ENCODE assay signal across 24 cellular contexts in the genomic region with DNA sequence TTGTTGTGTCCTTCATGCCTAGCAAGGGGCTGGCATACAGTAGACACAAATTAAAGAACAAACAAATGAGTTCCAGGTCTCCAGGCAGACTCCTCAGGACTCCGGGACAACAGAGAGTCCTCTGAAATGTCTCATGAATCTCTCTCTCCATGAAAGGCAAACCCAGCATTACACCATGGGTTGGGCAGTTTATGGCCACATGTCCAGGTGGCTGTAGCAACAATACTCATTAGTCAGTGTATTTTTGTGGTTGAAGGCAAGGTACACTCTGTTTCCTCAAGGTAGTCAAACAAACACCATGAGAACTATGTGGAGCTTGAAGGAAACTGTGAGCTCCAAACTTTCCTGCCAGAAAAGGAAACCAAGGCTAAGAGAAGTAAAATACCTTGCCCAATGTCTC.
A peak's percentile ranks its signal among the peaks of the same experiment; 100 is the strongest.
DNase-seq lines count a peak whose midpoint lies in the region; ATAC-seq, FAIRE-seq and TF ChIP-seq lines count a peak whose summit lies in the region.
"Had no signal": no experiment of that assay in that cellular context is flagged by ENCODE, and none has a peak within 500 bp of the region (broad histone marks: within the 10 kb centered on the region; RNA-seq: fewer than 3 reads in every experiment).

No MANE protein-coding gene starts in this region.

- peak; percentile 19 for DNase-seq in amniotic epithelial cell (ENCODE audit: low read depth)
- DNase-seq in psoas muscle, result no peak
- no peak for DNase-seq in stimulated activated CD4-positive, alpha-beta T cell treated with anti-CD3 and anti-CD28 coated beads, Interleukin-4, amount 100 ng/mL, for 4 hours
- no peak for DNase-seq in thyroid gland
- no peak for DNase-seq in D721Med (ENCODE audit: insufficient read length, low spot score)
- DNase-seq in WERI-Rb-1, result no peak
- DNase-seq: activated CD4-positive, alpha-beta T cell treated with anti-CD3 and anti-CD28 coated beads for 1 hour; activated CD8-positive, alpha-beta T cell treated with anti-CD3 and anti-CD28 coated beads, Interleukin-2, amount 10 ng/mL, durations not matched to agents 7 days and 5 days; activated effector memory CD4-positive, alpha-beta T cell treated with anti-CD3 and anti-CD28 coated beads, Interleukin-2, amount 50 U/mL, for 16 hours; activated naive CD8-positive, alpha-beta T cell treated with anti-CD3 and anti-CD28 coated beads, Interleukin-2, amount 50 U/mL, for 24 hours; GDM1; HCEC 1CT; midbrain; NCI-H1105 treated with DMSO at 0.1 percent for 48 hours; SJCRH30; stimulated activated CD4-positive, alpha-beta T cell treated with anti-CD3 and anti-CD28 coated beads, Interleukin-1b, Interleukin-23, amount 100 ng/mL, for 48 hours; T-cell had no signal

- no peak for FAIRE-seq in D721Med (lab: Jason Lieb, UNC)
- FAIRE-seq: A549, endometrium, TTC549, urothelium cell line had no signal

- WGBS in psoas muscle, 3 donors, result 79 to 90% (median 82%) methylated on average over 1 of the region's 1 CpG
- WGBS in thyroid gland, 2 donors, result 95 to 100% methylated on average over 1 of the region's 1 CpG

- no peaks in the 10 kb centered on the region for H3K9me3 ChIP-seq in psoas muscle
- no peaks in the 10 kb centered on the region for H3K9me3 ChIP-seq in thyroid gland
- H3K9me3 ChIP-seq in WERI-Rb-1 (ENCODE audit: severe bottlenecking), result no peaks in the 10 kb centered on the region
- H3K9me3 ChIP-seq: A549, SJCRH30 had no signal

- H3K27me3 ChIP-seq in psoas muscle (ENCODE audit: insufficient read depth in 3 of 3, low read length in 2 of 3), result no peaks in the 10 kb centered on the region
- H3K27me3 ChIP-seq in thyroid gland, result no peaks in the 10 kb centered on the region
- no peaks in the 10 kb centered on the region for H3K27me3 ChIP-seq in WERI-Rb-1 (ENCODE audit: insufficient read depth, low read depth, severe bottlenecking)

- H3K36me3 ChIP-seq in psoas muscle (ENCODE audit: insufficient read depth in 1 of 2, low read depth in 1 of 2), result no peaks in the 10 kb centered on the region
- no peaks in the 10 kb centered on the region for H3K36me3 ChIP-seq in thyroid gland
- peaks cover 23% of the 10 kb centered on the region for H3K36me3 ChIP-seq in WERI-Rb-1
- H3K36me3 ChIP-seq: SJCRH30 had no signal

- intact Hi-C loops in psoas muscle (cut with DNase I), result no loop called here
- intact Hi-C loops in thyroid gland (cut with DNase I), result no loop called here

- ATAC-seq in esophagus mucosa, result peak; percentile 68
- ATAC-seq in psoas muscle, result peak in 3 of 4 donors; percentile 66 to 75 (median 74)
- ATAC-seq: A549; activated CD8-positive, alpha-beta T cell treated with anti-CD3 and anti-CD28 coated beads, Interleukin-2, amount 10 ng/mL, durations not matched to agents 7 days and 5 days; activated naive CD8-positive, alpha-beta T cell treated with anti-CD3 and anti-CD28 coated beads, Interleukin-2, amount 50 U/mL, for 24 hours; T-cell had no signal

- H3K4me3 ChIP-seq in psoas muscle (no peak overlapping the region), thyroid gland (replicated peaks in 1 of 3) (no peak overlapping the region), WERI-Rb-1 (ENCODE audit: low read depth, low read length) (no peak overlapping the region)
- H3K4me3 ChIP-seq: A549, SJCRH30 had no signal

- H3K27ac ChIP-seq in C4-2B (peak overlapping the region; percentile 41; the same call in 1 of the 2 replicates), psoas muscle (peak overlapping the region; percentile 50), thyroid gland (peak overlapping the region in 1 of 3 donors; percentile 17), WERI-Rb-1 (no peak overlapping the region)
- H3K27ac ChIP-seq: A549, parathyroid adenoma, SJCRH30 had no signal

- TF ChIP-seq CTCF in C4-2B (conservative IDR thresholded peaks at IDR 0.05) (no peak), psoas muscle (IDR thresholded peaks at IDR 0.05) (no peak), thyroid gland (IDR thresholded peaks at IDR 0.05) (no peak), D721Med (IDR thresholded peaks at IDR 0.05; ENCODE audit: insufficient read depth, missing control alignments) (no peak), WERI-Rb-1 (IDR thresholded peaks at IDR 0.05; ENCODE audit: low read depth, low read length) (no peak)

- no peak for TF ChIP-seq POLR2A in thyroid gland (IDR thresholded peaks at IDR 0.05)

- peaks cover 39% of the 10 kb centered on the region for H3K4me1 ChIP-seq in psoas muscle
- peaks cover 3 to 14% of the 10 kb centered on the region in 2 donors for H3K4me1 ChIP-seq in thyroid gland
- H3K4me1 ChIP-seq: A549, parathyroid adenoma had no signal
